In the genomic region with DNA sequence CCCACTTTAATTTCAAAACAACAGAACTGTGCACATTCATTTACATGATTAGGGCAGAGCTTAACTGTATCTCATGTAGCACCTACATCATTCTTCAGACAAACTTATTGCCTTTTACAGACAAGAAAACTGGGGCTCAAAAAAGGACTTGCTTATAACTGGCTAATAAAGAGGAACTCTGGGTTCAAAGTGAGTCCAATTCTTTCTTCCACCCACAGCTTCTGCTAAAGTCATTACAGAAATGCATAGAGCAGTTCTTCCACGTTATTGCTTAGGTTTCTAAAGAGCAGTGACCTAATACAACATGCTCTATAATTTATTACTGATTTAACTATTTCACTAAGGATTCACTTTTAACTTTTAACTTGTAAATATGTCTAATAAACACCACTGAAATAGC, we compare ENCODE assay signal across 29 cellular contexts.
"Had no signal": no experiment of that assay in that cellular context is flagged by ENCODE, and none has a peak within 500 bp of the region (broad histone marks: within the 10 kb centered on the region; RNA-seq: fewer than 3 reads in every experiment).

No MANE protein-coding gene starts in this region.

- H3K4me3 ChIP-seq: ascending aorta, cardiac muscle cell had no signal

- H3K36me3 ChIP-seq: ascending aorta had no signal

- H3K27ac ChIP-seq: ascending aorta, cardiac muscle cell, VCaP had no signal

- ATAC-seq: activated CD8-positive, alpha-beta T cell treated with anti-CD3 and anti-CD28 coated beads for 36 hours; activated naive CD8-positive, alpha-beta T cell treated with anti-CD3 and anti-CD28 coated beads, Interleukin-2, amount 50 U/mL, for 24 hours had no signal

- DNase-seq: activated B cell treated with CpG ODN at 0.5 μM for 24 hours; activated CD4-positive, alpha-beta memory T cell treated with anti-CD3 and anti-CD28 coated beads for 36 hours; activated CD4-positive, alpha-beta T cell treated with anti-CD3 and anti-CD28 coated beads for 4 hours; activated CD4-positive, alpha-beta T cell treated with anti-CD3 and anti-CD28 coated beads, Interleukin-2, amount 10 ng/mL, durations not matched to agents 24 days and 14 days; activated CD4-positive, alpha-beta T cell treated with anti-CD3 and anti-CD28 coated beads, Interleukin-2, amount 50 U/mL, for 1 hour; activated CD4-positive, alpha-beta T cell treated with anti-CD3 and anti-CD28 coated beads, Interleukin-2, amount 50 U/mL, for 4 hours; activated CD4-positive, CD25-positive, alpha-beta regulatory T cell treated with anti-CD3 and anti-CD28 coated beads, Interleukin-2, amount 50 U/mL, for 72 hours; activated CD8-positive, alpha-beta memory T cell treated with anti-CD3 and anti-CD28 coated beads, Interleukin-2, amount 50 U/mL, for 4 hours; activated CD8-positive, alpha-beta T cell treated with anti-CD3 and anti-CD28 coated beads for 36 hours; activated effector memory CD4-positive, alpha-beta T cell treated with Interleukin-2 at 50 U/mL for 16 hours; activated gamma-delta T cell; activated naive CD4-positive, alpha-beta T cell treated with anti-CD3 and anti-CD28 coated beads, Interleukin-2, amount 10 ng/mL, durations not matched to agents 7 days and 5 days; activated naive CD4-positive, alpha-beta T cell treated with Interleukin-2 at 50 U/mL for 16 hours; activated naive CD8-positive, alpha-beta T cell treated with anti-CD3 and anti-CD28 coated beads, Interleukin-2, amount 10 ng/mL, durations not matched to agents 7 days and 5 days; activated naive CD8-positive, alpha-beta T cell treated with anti-CD3 and anti-CD28 coated beads, Interleukin-2, amount 50 U/mL, for 24 hours; activated T-cell treated with anti-CD3 and anti-CD28 coated beads, Interleukin-2, amount 50 U/mL, for 24 hours; activated T-cell treated with anti-CD3 and anti-CD28 coated beads, Interleukin-2, amount 50 U/mL, for 48 hours; amygdala; anterior cingulate cortex; caudate nucleus; cerebellar nuclear complex; T-helper 1 cell; T-helper 2 cell; T-helper 9 cell had no signal

- FAIRE-seq: bronchial epithelial cell, TTC549 had no signal

- H3K4me1 ChIP-seq: ascending aorta had no signal

- H3K27me3 ChIP-seq: ascending aorta, cardiac muscle cell had no signal

- H3K9me3 ChIP-seq: ascending aorta had no signal
